ENCODE assay signal across 4 cellular contexts in the genomic region with DNA sequence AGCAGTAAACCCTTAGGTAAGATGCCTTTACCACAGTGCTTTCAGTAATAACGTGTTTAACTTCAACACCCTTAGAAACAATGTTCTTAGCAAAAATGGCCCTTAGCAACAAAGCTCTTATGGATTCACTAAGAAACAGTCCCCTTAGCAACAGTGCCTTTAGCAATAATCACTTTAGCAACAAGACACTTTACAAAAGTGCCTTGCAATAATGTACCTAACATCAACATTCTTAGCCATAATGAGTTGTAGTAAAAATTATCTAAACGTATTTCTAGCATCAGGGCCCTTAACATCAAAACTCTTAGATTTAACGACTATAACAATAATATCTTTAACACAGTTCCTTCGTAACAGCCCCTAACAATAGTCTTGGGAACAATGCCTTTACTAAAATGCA. TPM values are rescaled to one million over a fixed set of nuclear protein-coding genes. Genes with fewer than 3 reads are reported as not detected.
"Had no signal": no experiment of that assay in that cellular context is flagged by ENCODE, and none has a peak within 500 bp of the region (broad histone marks: within the 10 kb centered on the region; RNA-seq: fewer than 3 reads in every experiment).

No MANE protein-coding gene starts in this region.

RNA-seq across cellular contexts. Expression of gene SPATA31A3, which starts 54.1 kb away (rescaled TPM):
- total RNA-seq: GM23248, H1, HT-29, IMR-90 had no signal
- polyA plus RNA-seq: GM23248, H1, IMR-90 had no signal
